In genomic region chr12:52969828-52970569, GRCh38 we compare ENCODE assay signal across 1 cellular context.
TF ChIP-seq lines count a peak whose summit lies in the region.

No MANE protein-coding gene starts in this region.

TF ChIP-seq in GM12878, 131 proteins besides CTCF, POLR2A, EP300 and RAD21:
- TF ChIP-seq MEF2A (IDR thresholded peaks at IDR 0.05; ENCODE audit: insufficient read depth, low read depth, low read length) (no peak), IKZF1 (conservative IDR thresholded peaks at IDR 0.05) (peak; percentile 48), BHLHE40 (IDR thresholded peaks at IDR 0.05; ENCODE audit: borderline replicate concordance in 1 of 2, low read depth in 2 of 2, low read length in 1 of 2) (peak in 1 of 2 experiments; percentile 56; a peak in 1 of 4 replicates), CEBPZ (IDR thresholded peaks at IDR 0.05; ENCODE audit: low read depth, low read length) (no peak), IRF3 (IDR thresholded peaks at IDR 0.05) (no peak), JUNB (IDR thresholded peaks at IDR 0.05) (no peak), RFX5 (IDR thresholded peaks at IDR 0.05; ENCODE audit: low read depth, low read length) (no peak), ZNF687 (IDR thresholded peaks at IDR 0.05) (no peak), ZNF217 (IDR thresholded peaks at IDR 0.05) (no peak), SIN3A (IDR thresholded peaks at IDR 0.05; ENCODE audit: low read depth, low read length) (no peak), PRDM15 (CRISPR knock-in tag; IDR thresholded peaks at IDR 0.05) (no peak), BCL11A (IDR thresholded peaks at IDR 0.05; ENCODE audit: low read depth, low read length) (no peak), ZBTB33 (IDR thresholded peaks at IDR 0.05) (no peak), NR2F1 (conservative IDR thresholded peaks at IDR 0.05) (0 out of 2 replicates have a peak, but pooled peaks have one; percentile 19), IKZF2 (IDR thresholded peaks at IDR 0.05) (peak in 1 of 2 experiments; percentile 60; a peak in 1 of 4 replicates), ETV6 (conservative IDR thresholded peaks at IDR 0.05 in 1 of 2, IDR thresholded peaks at IDR 0.05 in 1 of 2; ENCODE audit: borderline replicate concordance in 1 of 2, low read depth in 1 of 2) (no peak), ZNF622 (IDR thresholded peaks at IDR 0.05) (no peak), RAD51 (IDR thresholded peaks at IDR 0.05) (no peak), NRF1 (conservative IDR thresholded peaks at IDR 0.05; ENCODE audit: low read depth, low read length) (no peak), MYB (IDR thresholded peaks at IDR 0.05; ENCODE audit: borderline replicate concordance, low read depth, low read length) (no peak), MTA2 (IDR thresholded peaks at IDR 0.05; ENCODE audit: low read depth) (peak; percentile 47; the same call in 1 of the 2 replicates), BCL3 (IDR thresholded peaks at IDR 0.05; ENCODE audit: borderline replicate concordance, insufficient read depth, low read depth, low read length, poor library complexity, severe bottlenecking) (no peak), E4F1 (IDR thresholded peaks at IDR 0.05; ENCODE audit: borderline replicate concordance, partially characterized antibody) (no peak)
TF ChIP-seq in GM12878: peak in this region for 5.
